In genomic region chr2:3377279-3377611, GRCh38 we compare ENCODE assay signal across 1 cellular context.
TF ChIP-seq lines count a peak whose summit lies in the region.

No MANE protein-coding gene starts in this region.

TF ChIP-seq in HepG2, 621 proteins besides CTCF, POLR2A, EP300 and RAD21 (continued from another document and continues in another):
- TF ChIP-seq PCBP1 (IDR thresholded peaks at IDR 0.05; ENCODE audit: borderline replicate concordance, low read depth, low read length) (no peak), MEIS1 (CRISPR knock-in tag; IDR thresholded peaks at IDR 0.05; ENCODE audit: borderline replicate concordance) (no peak), ZNF790 (CRISPR knock-in tag; IDR thresholded peaks at IDR 0.05; ENCODE audit: borderline replicate concordance) (no peak), ZNF607 (CRISPR knock-in tag; IDR thresholded peaks at IDR 0.05; ENCODE audit: borderline replicate concordance) (no peak), SIX1 (CRISPR knock-in tag; IDR thresholded peaks at IDR 0.05; ENCODE audit: borderline replicate concordance) (no peak), PHB2 (IDR thresholded peaks at IDR 0.05; ENCODE audit: partially characterized antibody) (no peak), ZNF251 (CRISPR knock-in tag; IDR thresholded peaks at IDR 0.05) (no peak), FOXP1 (IDR thresholded peaks at IDR 0.05) (no peak), FOXP1 (CRISPR knock-in tag; IDR thresholded peaks at IDR 0.05) (no peak), ZNF550 (CRISPR knock-in tag; IDR thresholded peaks at IDR 0.05; ENCODE audit: borderline replicate concordance) (0 out of 2 replicates have a peak, but pooled peaks have one; percentile 23), RARA (CRISPR knock-in tag; IDR thresholded peaks at IDR 0.05) (0 out of 2 replicates have a peak, but pooled peaks have one; percentile 5), ZXDC (CRISPR knock-in tag; IDR thresholded peaks at IDR 0.05) (no peak), REXO4 (CRISPR knock-in tag; IDR thresholded peaks at IDR 0.05; ENCODE audit: borderline replicate concordance) (no peak; the same call in 1 of the 2 replicates), TAF15 (IDR thresholded peaks at IDR 0.05; ENCODE audit: low read depth, low read length, poor library complexity, severe bottlenecking) (no peak), ZNF333 (CRISPR knock-in tag; IDR thresholded peaks at IDR 0.05; ENCODE audit: borderline replicate concordance) (no peak), MEF2D (CRISPR knock-in tag; IDR thresholded peaks at IDR 0.05) (no peak), FOXA3 (CRISPR knock-in tag; IDR thresholded peaks at IDR 0.05) (peak; percentile 26; the same call in 1 of the 2 replicates), ZNF496 (CRISPR knock-in tag; IDR thresholded peaks at IDR 0.05; ENCODE audit: insufficient replicate concordance) (no peak), SMAD9 (CRISPR knock-in tag; IDR thresholded peaks at IDR 0.05) (0 out of 2 replicates have a peak, but pooled peaks have one; percentile 52), SYNCRIP (IDR thresholded peaks at IDR 0.05; ENCODE audit: insufficient read depth, low read depth, low read length) (no peak), NFE2L1 (CRISPR knock-in tag; IDR thresholded peaks at IDR 0.05; ENCODE audit: borderline replicate concordance) (no peak), MLLT10 (CRISPR knock-in tag; IDR thresholded peaks at IDR 0.05) (no peak), SP2 (CRISPR knock-in tag; IDR thresholded peaks at IDR 0.05) (no peak)
- TF ChIP-seq, protein P1, sequence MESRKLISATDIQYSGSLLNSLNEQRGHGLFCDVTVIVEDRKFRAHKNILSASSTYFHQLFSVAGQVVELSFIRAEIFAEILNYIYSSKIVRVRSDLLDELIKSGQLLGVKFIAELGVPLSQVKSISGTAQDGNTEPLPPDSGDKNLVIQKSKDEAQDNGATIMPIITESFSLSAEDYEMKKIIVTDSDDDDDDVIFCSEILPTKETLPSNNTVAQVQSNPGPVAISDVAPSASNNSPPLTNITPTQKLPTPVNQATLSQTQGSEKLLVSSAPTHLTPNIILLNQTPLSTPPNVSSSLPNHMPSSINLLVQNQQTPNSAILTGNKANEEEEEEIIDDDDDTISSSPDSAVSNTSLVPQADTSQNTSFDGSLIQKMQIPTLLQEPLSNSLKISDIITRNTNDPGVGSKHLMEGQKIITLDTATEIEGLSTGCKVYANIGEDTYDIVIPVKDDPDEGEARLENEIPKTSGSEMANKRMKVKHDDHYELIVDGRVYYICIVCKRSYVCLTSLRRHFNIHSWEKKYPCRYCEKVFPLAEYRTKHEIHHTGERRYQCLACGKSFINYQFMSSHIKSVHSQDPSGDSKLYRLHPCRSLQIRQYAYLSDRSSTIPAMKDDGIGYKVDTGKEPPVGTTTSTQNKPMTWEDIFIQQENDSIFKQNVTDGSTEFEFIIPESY (CRISPR knock-in tag; IDR thresholded peaks at IDR 0.05) = no peak
- TF ChIP-seq, protein P2, sequence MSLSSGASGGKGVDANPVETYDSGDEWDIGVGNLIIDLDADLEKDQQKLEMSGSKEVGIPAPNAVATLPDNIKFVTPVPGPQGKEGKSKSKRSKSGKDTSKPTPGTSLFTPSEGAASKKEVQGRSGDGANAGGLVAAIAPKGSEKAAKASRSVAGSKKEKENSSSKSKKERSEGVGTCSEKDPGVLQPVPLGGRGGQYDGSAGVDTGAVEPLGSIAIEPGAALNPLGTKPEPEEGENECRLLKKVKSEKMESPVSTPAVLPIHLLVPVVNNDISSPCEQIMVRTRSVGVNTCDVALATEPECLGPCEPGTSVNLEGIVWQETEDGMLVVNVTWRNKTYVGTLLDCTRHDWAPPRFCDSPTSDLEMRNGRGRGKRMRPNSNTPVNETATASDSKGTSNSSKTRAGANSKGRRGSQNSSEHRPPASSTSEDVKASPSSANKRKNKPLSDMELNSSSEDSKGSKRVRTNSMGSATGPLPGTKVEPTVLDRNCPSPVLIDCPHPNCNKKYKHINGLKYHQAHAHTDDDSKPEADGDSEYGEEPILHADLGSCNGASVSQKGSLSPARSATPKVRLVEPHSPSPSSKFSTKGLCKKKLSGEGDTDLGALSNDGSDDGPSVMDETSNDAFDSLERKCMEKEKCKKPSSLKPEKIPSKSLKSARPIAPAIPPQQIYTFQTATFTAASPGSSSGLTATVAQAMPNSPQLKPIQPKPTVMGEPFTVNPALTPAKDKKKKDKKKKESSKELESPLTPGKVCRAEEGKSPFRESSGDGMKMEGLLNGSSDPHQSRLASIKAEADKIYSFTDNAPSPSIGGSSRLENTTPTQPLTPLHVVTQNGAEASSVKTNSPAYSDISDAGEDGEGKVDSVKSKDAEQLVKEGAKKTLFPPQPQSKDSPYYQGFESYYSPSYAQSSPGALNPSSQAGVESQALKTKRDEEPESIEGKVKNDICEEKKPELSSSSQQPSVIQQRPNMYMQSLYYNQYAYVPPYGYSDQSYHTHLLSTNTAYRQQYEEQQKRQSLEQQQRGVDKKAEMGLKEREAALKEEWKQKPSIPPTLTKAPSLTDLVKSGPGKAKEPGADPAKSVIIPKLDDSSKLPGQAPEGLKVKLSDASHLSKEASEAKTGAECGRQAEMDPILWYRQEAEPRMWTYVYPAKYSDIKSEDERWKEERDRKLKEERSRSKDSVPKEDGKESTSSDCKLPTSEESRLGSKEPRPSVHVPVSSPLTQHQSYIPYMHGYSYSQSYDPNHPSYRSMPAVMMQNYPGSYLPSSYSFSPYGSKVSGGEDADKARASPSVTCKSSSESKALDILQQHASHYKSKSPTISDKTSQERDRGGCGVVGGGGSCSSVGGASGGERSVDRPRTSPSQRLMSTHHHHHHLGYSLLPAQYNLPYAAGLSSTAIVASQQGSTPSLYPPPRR (CRISPR knock-in tag; IDR thresholded peaks at IDR 0.05; ENCODE audit: borderline replicate concordance) = no peak
- TF ChIP-seq, protein P3, sequence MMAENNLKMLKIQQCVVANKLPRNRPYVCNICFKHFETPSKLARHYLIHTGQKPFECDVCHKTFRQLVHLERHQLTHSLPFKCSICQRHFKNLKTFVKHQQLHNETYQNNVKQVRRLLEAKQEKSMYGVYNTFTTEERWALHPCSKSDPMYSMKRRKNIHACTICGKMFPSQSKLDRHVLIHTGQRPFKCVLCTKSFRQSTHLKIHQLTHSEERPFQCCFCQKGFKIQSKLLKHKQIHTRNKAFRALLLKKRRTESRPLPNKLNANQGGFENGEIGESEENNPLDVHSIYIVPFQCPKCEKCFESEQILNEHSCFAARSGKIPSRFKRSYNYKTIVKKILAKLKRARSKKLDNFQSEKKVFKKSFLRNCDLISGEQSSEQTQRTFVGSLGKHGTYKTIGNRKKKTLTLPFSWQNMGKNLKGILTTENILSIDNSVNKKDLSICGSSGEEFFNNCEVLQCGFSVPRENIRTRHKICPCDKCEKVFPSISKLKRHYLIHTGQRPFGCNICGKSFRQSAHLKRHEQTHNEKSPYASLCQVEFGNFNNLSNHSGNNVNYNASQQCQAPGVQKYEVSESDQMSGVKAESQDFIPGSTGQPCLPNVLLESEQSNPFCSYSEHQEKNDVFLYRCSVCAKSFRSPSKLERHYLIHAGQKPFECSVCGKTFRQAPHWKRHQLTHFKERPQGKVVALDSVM (CRISPR knock-in tag; IDR thresholded peaks at IDR 0.05) = no peak
- TF ChIP-seq, protein P4, sequence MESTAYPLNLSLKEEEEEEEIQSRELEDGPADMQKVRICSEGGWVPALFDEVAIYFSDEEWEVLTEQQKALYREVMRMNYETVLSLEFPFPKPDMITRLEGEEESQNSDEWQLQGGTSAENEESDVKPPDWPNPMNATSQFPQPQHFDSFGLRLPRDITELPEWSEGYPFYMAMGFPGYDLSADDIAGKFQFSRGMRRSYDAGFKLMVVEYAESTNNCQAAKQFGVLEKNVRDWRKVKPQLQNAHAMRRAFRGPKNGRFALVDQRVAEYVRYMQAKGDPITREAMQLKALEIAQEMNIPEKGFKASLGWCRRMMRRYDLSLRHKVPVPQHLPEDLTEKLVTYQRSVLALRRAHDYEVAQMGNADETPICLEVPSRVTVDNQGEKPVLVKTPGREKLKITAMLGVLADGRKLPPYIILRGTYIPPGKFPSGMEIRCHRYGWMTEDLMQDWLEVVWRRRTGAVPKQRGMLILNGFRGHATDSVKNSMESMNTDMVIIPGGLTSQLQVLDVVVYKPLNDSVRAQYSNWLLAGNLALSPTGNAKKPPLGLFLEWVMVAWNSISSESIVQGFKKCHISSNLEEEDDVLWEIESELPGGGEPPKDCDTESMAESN (CRISPR knock-in tag; conservative IDR thresholded peaks at IDR 0.05) = no peak
- TF ChIP-seq, protein P5, sequence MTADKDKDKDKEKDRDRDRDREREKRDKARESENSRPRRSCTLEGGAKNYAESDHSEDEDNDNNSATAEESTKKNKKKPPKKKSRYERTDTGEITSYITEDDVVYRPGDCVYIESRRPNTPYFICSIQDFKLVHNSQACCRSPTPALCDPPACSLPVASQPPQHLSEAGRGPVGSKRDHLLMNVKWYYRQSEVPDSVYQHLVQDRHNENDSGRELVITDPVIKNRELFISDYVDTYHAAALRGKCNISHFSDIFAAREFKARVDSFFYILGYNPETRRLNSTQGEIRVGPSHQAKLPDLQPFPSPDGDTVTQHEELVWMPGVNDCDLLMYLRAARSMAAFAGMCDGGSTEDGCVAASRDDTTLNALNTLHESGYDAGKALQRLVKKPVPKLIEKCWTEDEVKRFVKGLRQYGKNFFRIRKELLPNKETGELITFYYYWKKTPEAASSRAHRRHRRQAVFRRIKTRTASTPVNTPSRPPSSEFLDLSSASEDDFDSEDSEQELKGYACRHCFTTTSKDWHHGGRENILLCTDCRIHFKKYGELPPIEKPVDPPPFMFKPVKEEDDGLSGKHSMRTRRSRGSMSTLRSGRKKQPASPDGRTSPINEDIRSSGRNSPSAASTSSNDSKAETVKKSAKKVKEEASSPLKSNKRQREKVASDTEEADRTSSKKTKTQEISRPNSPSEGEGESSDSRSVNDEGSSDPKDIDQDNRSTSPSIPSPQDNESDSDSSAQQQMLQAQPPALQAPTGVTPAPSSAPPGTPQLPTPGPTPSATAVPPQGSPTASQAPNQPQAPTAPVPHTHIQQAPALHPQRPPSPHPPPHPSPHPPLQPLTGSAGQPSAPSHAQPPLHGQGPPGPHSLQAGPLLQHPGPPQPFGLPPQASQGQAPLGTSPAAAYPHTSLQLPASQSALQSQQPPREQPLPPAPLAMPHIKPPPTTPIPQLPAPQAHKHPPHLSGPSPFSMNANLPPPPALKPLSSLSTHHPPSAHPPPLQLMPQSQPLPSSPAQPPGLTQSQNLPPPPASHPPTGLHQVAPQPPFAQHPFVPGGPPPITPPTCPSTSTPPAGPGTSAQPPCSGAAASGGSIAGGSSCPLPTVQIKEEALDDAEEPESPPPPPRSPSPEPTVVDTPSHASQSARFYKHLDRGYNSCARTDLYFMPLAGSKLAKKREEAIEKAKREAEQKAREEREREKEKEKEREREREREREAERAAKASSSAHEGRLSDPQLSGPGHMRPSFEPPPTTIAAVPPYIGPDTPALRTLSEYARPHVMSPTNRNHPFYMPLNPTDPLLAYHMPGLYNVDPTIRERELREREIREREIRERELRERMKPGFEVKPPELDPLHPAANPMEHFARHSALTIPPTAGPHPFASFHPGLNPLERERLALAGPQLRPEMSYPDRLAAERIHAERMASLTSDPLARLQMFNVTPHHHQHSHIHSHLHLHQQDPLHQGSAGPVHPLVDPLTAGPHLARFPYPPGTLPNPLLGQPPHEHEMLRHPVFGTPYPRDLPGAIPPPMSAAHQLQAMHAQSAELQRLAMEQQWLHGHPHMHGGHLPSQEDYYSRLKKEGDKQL (CRISPR knock-in tag; IDR thresholded peaks at IDR 0.05; ENCODE audit: low read depth) = no peak
